15 cellular contexts compared by ENCODE assay signal in genomic region chr17:81070541-81071246, GRCh38. TPM values are rescaled to one million over a fixed set of nuclear protein-coding genes. Genes with fewer than 3 reads are reported as not detected.
DNase-seq lines count a peak whose midpoint lies in the region; ATAC-seq, FAIRE-seq and TF ChIP-seq lines count a peak whose summit lies in the region.
"Had no signal": no experiment of that assay in that cellular context is flagged by ENCODE, and none has a peak within 500 bp of the region (broad histone marks: within the 10 kb centered on the region; RNA-seq: fewer than 3 reads in every experiment).

No MANE protein-coding gene starts in this region.

- H2BK12ac ChIP-seq in H1 (ENCODE audit: low read depth, low read length) = no peak overlapping the region

- H3K9ac ChIP-seq in H1 (replicated peaks in 1 of 4; ENCODE audit: extremely low read depth in 1 of 4, low read depth in 3 of 4, low read length in 3 of 4) = no peak overlapping the region

- no peak overlapping the region for H3K4me3 ChIP-seq in breast epithelium
- no peak overlapping the region for H3K4me3 ChIP-seq in H1 (ENCODE audit: extremely low read depth in 1 of 4, insufficient read depth in 2 of 4, low read depth in 3 of 4, low read length in 4 of 4)

- no peaks in the 10 kb centered on the region for H3K79me2 ChIP-seq in H1 (ENCODE audit: control insufficient read depth in 1 of 2, insufficient read depth in 2 of 2, low read length in 2 of 2)

- no peak for TF ChIP-seq POLR2A in breast epithelium (IDR thresholded peaks at IDR 0.05)
- TF ChIP-seq POLR2A in H1 (IDR thresholded peaks at IDR 0.05; ENCODE audit: control extremely low read depth in 1 of 2, low read depth in 2 of 2, low read length in 2 of 2) = no peak

- H4K5ac ChIP-seq in H1 (ENCODE audit: insufficient read length, low read depth, low read length) = no peak overlapping the region

- no peaks in the 10 kb centered on the region for H3K9me3 ChIP-seq in breast epithelium
- H3K9me3 ChIP-seq in H1 (ENCODE audit: insufficient read depth in 2 of 2, low read depth in 1 of 2, low read length in 1 of 2) = no peaks in the 10 kb centered on the region

- TF ChIP-seq EP300 in H1 (IDR thresholded peaks at IDR 0.05; ENCODE audit: borderline replicate concordance in 1 of 2, low read depth in 2 of 2, low read length in 2 of 2) = no peak

- CTCF ChIA-PET in MCF 10A (lab: Yijun Ruan, JAX) (interaction anchor here (1.1 to 1.5 kb wide), 2 partner anchors 15 to 47 kb away, joined by 4 to 8 read pairs; no protein-coding TSS in a partner anchor), H1 (lab: Charles Lee; ENCODE audit: partially characterized antibody) (interaction anchor here (0.7 to 1.9 kb wide), 5 partner anchors 13 to 73 kb away, joined by 3 to 8 read pairs (median 4); no protein-coding TSS in a partner anchor)

- peak overlapping the region; percentile 80 for H4K8ac ChIP-seq in H1 (ENCODE audit: extremely low read depth, insufficient read depth, low read length)

- no peaks in the 10 kb centered on the region for H3K27me3 ChIP-seq in breast epithelium
- H3K27me3 ChIP-seq in H1 (replicated peaks in 1 of 4; ENCODE audit: control insufficient read depth in 3 of 4, extremely low read depth in 1 of 4, insufficient read depth in 3 of 4, low read length in 3 of 4) = no peaks in the 10 kb centered on the region

- no peaks in the 10 kb centered on the region for H3K27me3 Mint-ChIP-seq in MCF 10A (ENCODE audit: insufficient read depth, unreplicated experiment)
- H3K27me3 Mint-ChIP-seq in neural crest cell (ENCODE audit: low read depth) = no peaks in the 10 kb centered on the region
- H3K27me3 Mint-ChIP-seq in stimulated activated memory B cell treated with anti-CD40 and anti-IgM and Interleukin-4, amounts not matched to agents 10 μg/mL and 1 μg/mL and 100 μg/mL, for 72 hours = peaks cover 29% of the 10 kb centered on the region
- H3K27me3 Mint-ChIP-seq: CD8-positive, alpha-beta memory T cell had no signal

- no peak overlapping the region for H3K18ac ChIP-seq in H1 (ENCODE audit: extremely low read depth, low read length)

- no peak overlapping the region for H3K4ac ChIP-seq in H1 (replicated peaks; ENCODE audit: insufficient read length, low read depth, low read length)

- ATAC-seq in omental fat pad (ENCODE audit: low FRiP score) = no peak
- ATAC-seq in GM18868 (IDR thresholded peaks at IDR 0.05; ENCODE audit: unreplicated experiment) = no peak
- no peak for ATAC-seq in stimulated activated memory B cell treated with anti-CD40 and anti-IgM and Interleukin-4, amounts not matched to agents 10 μg/mL and 1 μg/mL and 100 μg/mL, for 72 hours
- ATAC-seq: PC-3 had no signal

- H3K23ac ChIP-seq in H1 (ENCODE audit: insufficient read length) = no peak overlapping the region

- H3K4me1 ChIP-seq in breast epithelium (peaks cover 5 to 12% of the 10 kb centered on the region in 2 donors), H1 (replicated peaks in 1 of 4; ENCODE audit: control insufficient read depth in 3 of 4, insufficient read depth in 4 of 4, low read length in 3 of 4) (peaks cover 0 to 10% (median 3%) of the 10 kb centered on the region in 4 experiments; a peak in 4 of 7 replicates)

- intact Hi-C loops in MCF 10A (cut with micrococcal nuclease) (no loop called here), breast epithelium (cut with DNase I; ENCODE audit: low total_unique reads) (loop anchor here (5.0 kb wide), 1 partner anchor 877 kb away; the partner anchor contains the start of gene MYADML2)

- H3K27ac ChIP-seq in breast epithelium = no peak overlapping the region
- no peak overlapping the region for H3K27ac ChIP-seq in H1 (ENCODE audit: low read depth, low read length)

- no peak overlapping the region for H2BK15ac ChIP-seq in H1 (ENCODE audit: low read length)

- H4K20me1 ChIP-seq in H1 (replicated peaks in 1 of 2; ENCODE audit: control insufficient read depth in 1 of 2, insufficient read depth in 2 of 2, low read length in 2 of 2) = peaks cover 2 to 8% of the 10 kb centered on the region in 2 experiments

- H3K23me2 ChIP-seq in H1 (ENCODE audit: low read depth, low read length) = no peaks in the 10 kb centered on the region

- WGBS in H1 (ENCODE audit: extremely low coverage in 1 of 2, insufficient coverage in 1 of 2, insufficient read length in 1 of 2, insufficient replicate concordance in 2 of 2, low coverage in 1 of 2, low lambda C conversion rate in 2 of 2, missing lambda C conversion rate in 1 of 2), 2 experiments = 88% methylated on average over 23 of the region's 25 CpGs; no CpG with 5 or more reads in 1 of the 2 experiments

- no peak overlapping the region for H2BK20ac ChIP-seq in H1 (ENCODE audit: low read length)

- H3K4me2 ChIP-seq in H1 (ENCODE audit: insufficient read depth in 1 of 2, low read depth in 2 of 2, low read length in 2 of 2) = no peak overlapping the region

- H3K36me3 Mint-ChIP-seq in MCF 10A (ENCODE audit: insufficient read depth, unreplicated experiment) (peaks cover 59% of the 10 kb centered on the region), neural crest cell (ENCODE audit: low read depth) (no peaks in the 10 kb centered on the region)
- H3K36me3 Mint-ChIP-seq in stimulated activated memory B cell treated with anti-CD40 and anti-IgM and Interleukin-4, amounts not matched to agents 10 μg/mL and 1 μg/mL and 100 μg/mL, for 72 hours = no peaks in the 10 kb centered on the region
- H3K36me3 Mint-ChIP-seq: CD8-positive, alpha-beta memory T cell had no signal

- no peak overlapping the region for H2BK5ac ChIP-seq in H1 (ENCODE audit: low read depth, low read length)

- H2AFZ ChIP-seq in H1 (ENCODE audit: low read length) = no peak overlapping the region

- H3K9me3 Mint-ChIP-seq in MCF 10A (ENCODE audit: unreplicated experiment) (no peaks in the 10 kb centered on the region), neural crest cell (no peaks in the 10 kb centered on the region)
- H3K9me3 Mint-ChIP-seq in stimulated activated memory B cell treated with anti-CD40 and anti-IgM and Interleukin-4, amounts not matched to agents 10 μg/mL and 1 μg/mL and 100 μg/mL, for 72 hours = no peaks in the 10 kb centered on the region
- H3K9me3 Mint-ChIP-seq: CD8-positive, alpha-beta memory T cell had no signal

- no peak for FAIRE-seq in H1 (lab: Jason Lieb, UNC)

- H3K4me1 Mint-ChIP-seq in MCF 10A (ENCODE audit: insufficient read depth, unreplicated experiment) (peaks cover 32% of the 10 kb centered on the region), neural crest cell (peaks cover 24% of the 10 kb centered on the region)
- H3K4me1 Mint-ChIP-seq in stimulated activated memory B cell treated with anti-CD40 and anti-IgM and Interleukin-4, amounts not matched to agents 10 μg/mL and 1 μg/mL and 100 μg/mL, for 72 hours = no peaks in the 10 kb centered on the region
- H3K4me1 Mint-ChIP-seq: CD8-positive, alpha-beta memory T cell had no signal

- no peak overlapping the region for H2BK120ac ChIP-seq in H1 (replicated peaks; ENCODE audit: low read depth, low read length)

- H3K56ac ChIP-seq in H1 (replicated peaks; ENCODE audit: insufficient read length, low read depth, low read length) = no peak overlapping the region

- POLR2A ChIA-PET in MCF 10A (lab: Yijun Ruan, JAX) (interaction anchor here (1.2 to 2.2 kb wide), 2 partner anchors 11 to 13 kb away, joined by 3 to 6 read pairs; no protein-coding TSS in a partner anchor), H1 (lab: Charles Lee; ENCODE audit: partially characterized antibody) (interaction anchor here (0.6 to 2.0 kb wide), 2 partner anchors 42 to 674 kb away, joined by 3 to 4 read pairs; no protein-coding TSS in a partner anchor)

- no peak for TF ChIP-seq RAD21 in H1 (IDR thresholded peaks at IDR 0.05 in 1 of 2, conservative IDR thresholded peaks at IDR 0.05 in 1 of 2; ENCODE audit: low read depth in 2 of 2, low read length in 2 of 2)

- no peak overlapping the region for H2AK5ac ChIP-seq in H1 (ENCODE audit: low read depth, low read length)

- no peak overlapping the region for H3K14ac ChIP-seq in H1 (ENCODE audit: insufficient read length)

- BruUV-seq in MCF 10A (replicated peaks; lab: Mats Ljungman, UMichigan) = no TSS peak

- no peak overlapping the region for H4K91ac ChIP-seq in H1 (replicated peaks; ENCODE audit: insufficient read length, low read length)

- H3K4me3 Mint-ChIP-seq in MCF 10A (ENCODE audit: unreplicated experiment) = no peak overlapping the region
- no peak overlapping the region for H3K4me3 Mint-ChIP-seq in neural crest cell
- no peak overlapping the region for H3K4me3 Mint-ChIP-seq in stimulated activated memory B cell treated with anti-CD40 and anti-IgM and Interleukin-4, amounts not matched to agents 10 μg/mL and 1 μg/mL and 100 μg/mL, for 72 hours
- H3K4me3 Mint-ChIP-seq: CD8-positive, alpha-beta memory T cell had no signal

- H3K36me3 ChIP-seq in breast epithelium (no peaks in the 10 kb centered on the region), H1 (ENCODE audit: control insufficient read depth in 2 of 4, insufficient read depth in 4 of 4, low read length in 3 of 4) (no peaks in the 10 kb centered on the region; a peak in 1 of 8 replicates)

- TF ChIP-seq CTCF in MCF 10A (IDR thresholded peaks at IDR 0.05; ENCODE audit: unreplicated experiment) (no peak), breast epithelium (IDR thresholded peaks at IDR 0.05) (no peak), H1 (IDR thresholded peaks at IDR 0.05; ENCODE audit: control extremely low read depth in 1 of 3, insufficient read depth in 1 of 3, low read depth in 1 of 3, low read length in 3 of 3) (no peak), neural crest cell (conservative IDR thresholded peaks at IDR 0.05) (no peak), omental fat pad (IDR thresholded peaks at IDR 0.05) (no peak)

- no peak for DNase-seq in MCF 10A (ENCODE audit: unreplicated experiment)
- DNase-seq in breast epithelium (ENCODE audit: low spot score in 2 of 2) = no peak
- DNase-seq in H1 (ENCODE audit: low read depth in 1 of 2, low spot score in 2 of 2) = no peak
- DNase-seq in neural crest cell (ENCODE audit: low read depth, low spot score) = no peak
- DNase-seq in omental fat pad (ENCODE audit: low spot score) = no peak
- DNase-seq in COR-L47 (lab: John Stamatoyannopoulos, UW) = no peak
- DNase-seq: 8988T; CD8-positive, alpha-beta memory T cell; GF-D8; NCI-H1105 treated with DMSO at 0.1 percent for 48 hours; NCI-H187 treated with DMSO at 0.1 percent for 48 hours; NCI-H774; PC-3 had no signal

- H3K27ac Mint-ChIP-seq in MCF 10A (ENCODE audit: low read depth, unreplicated experiment) (peak overlapping the region; percentile 67), neural crest cell (ENCODE audit: unreplicated experiment) (peak overlapping the region; percentile 71)
- H3K27ac Mint-ChIP-seq in stimulated activated memory B cell treated with anti-CD40 and anti-IgM and Interleukin-4, amounts not matched to agents 10 μg/mL and 1 μg/mL and 100 μg/mL, for 72 hours = no peak overlapping the region
- H3K27ac Mint-ChIP-seq: CD8-positive, alpha-beta memory T cell had no signal

- H3K79me1 ChIP-seq in H1 (ENCODE audit: low read depth, low read length) = peaks cover 11% of the 10 kb centered on the region; the same call in 1 of the 2 replicates

RNA-seq across cellular contexts. Expression of gene BAIAP2, which starts 35.7 kb away (rescaled TPM):
- total RNA-seq in MCF 10A (2022) = 46.4 and 67.0 TPM in 2 replicates
- total RNA-seq in breast epithelium = 10 to 100 TPM; 21.0 to 47.0 (median 37.6) TPM
- 18.4 and 22.8 TPM in 2 replicates for total RNA-seq in H1 (2021; fragmentation: NEBNext Ultra II Directional; extraction: Animal tissue kit (Norgen Biotek cat#: 25700))
- 10.0 and 19.8 TPM in 2 replicates for polyA plus RNA-seq in H1 (2011; rRNA removed)
- 8.2 TPM for polyA plus RNA-seq in H1 (2011; cell fraction: cytosol; rRNA removed)
- 25.9 TPM for polyA plus RNA-seq in H1 (2011; cell fraction: nucleus; rRNA removed)
- 12.1 to 15.1 TPM (median 14.9 TPM) in 4 replicates for polyA plus RNA-seq in H1 (2012, experiment 1 of 2)
- polyA plus RNA-seq in H1 (2012, experiment 2 of 2) = 15.4 TPM
- 12.5 TPM for polyA plus RNA-seq in H1 (2013, experiment 1 of 2)
- polyA plus RNA-seq in H1 (2013, experiment 2 of 2) = 11.0 TPM
- polyA minus RNA-seq in H1 (2011; rRNA and poly(A)+ RNA removed) = 9.6 and 11.6 TPM in 2 replicates
- 15.8 TPM for polyA minus RNA-seq in H1 (2011; cell fraction: cytosol; rRNA and poly(A)+ RNA removed)
- 25.5 TPM for polyA minus RNA-seq in H1 (2011; cell fraction: nucleus; rRNA and poly(A)+ RNA removed)
- total RNA-seq in neural crest cell = 47.5 and 53.6 TPM in 2 replicates
- total RNA-seq in omental fat pad = 10 to 100 TPM; 15.9 to 50.2 (median 36.4) TPM
